ENCODE assay signal across 1 cellular context in the genomic region with DNA sequence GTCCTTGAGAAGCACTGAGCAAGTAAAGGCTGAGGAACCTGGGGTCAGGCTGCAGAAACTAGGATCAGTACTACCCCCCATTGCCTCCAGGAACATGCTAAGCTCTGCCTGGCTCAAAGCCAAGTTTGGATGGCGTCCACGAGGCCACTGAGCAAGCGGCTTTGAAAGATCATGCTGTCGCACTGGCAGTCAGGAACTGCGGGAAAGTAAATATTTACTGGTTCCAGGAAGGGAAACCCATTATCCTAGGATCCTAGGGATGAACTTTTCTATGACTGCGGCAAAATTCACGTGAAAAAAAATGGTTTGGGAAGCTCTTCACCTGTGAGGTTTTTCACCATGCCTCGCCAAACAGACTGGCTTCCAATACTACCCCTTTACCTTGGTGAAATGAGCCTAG.
TF ChIP-seq lines count a peak whose summit lies in the region.

No MANE protein-coding gene starts in this region.

TF ChIP-seq in SK-N-SH treated with all-trans-retinoic acid at 6 μM for 48 hours, 23 proteins besides CTCF, POLR2A, EP300 and RAD21 (continued from another document):
- TF ChIP-seq ZFP30 (CRISPR knock-in tag; IDR thresholded peaks at IDR 0.05) (no peak), ZNF70 (CRISPR knock-in tag; IDR thresholded peaks at IDR 0.05) (no peak), PPARA (CRISPR knock-in tag; IDR thresholded peaks at IDR 0.05; ENCODE audit: borderline replicate concordance) (no peak), ZNF8 (CRISPR knock-in tag; IDR thresholded peaks at IDR 0.05) (no peak), TOX (CRISPR knock-in tag; IDR thresholded peaks at IDR 0.05; ENCODE audit: borderline replicate concordance) (no peak), ARNTL (CRISPR knock-in tag; IDR thresholded peaks at IDR 0.05; ENCODE audit: borderline replicate concordance, low read depth) (no peak)
- TF ChIP-seq, protein P1, sequence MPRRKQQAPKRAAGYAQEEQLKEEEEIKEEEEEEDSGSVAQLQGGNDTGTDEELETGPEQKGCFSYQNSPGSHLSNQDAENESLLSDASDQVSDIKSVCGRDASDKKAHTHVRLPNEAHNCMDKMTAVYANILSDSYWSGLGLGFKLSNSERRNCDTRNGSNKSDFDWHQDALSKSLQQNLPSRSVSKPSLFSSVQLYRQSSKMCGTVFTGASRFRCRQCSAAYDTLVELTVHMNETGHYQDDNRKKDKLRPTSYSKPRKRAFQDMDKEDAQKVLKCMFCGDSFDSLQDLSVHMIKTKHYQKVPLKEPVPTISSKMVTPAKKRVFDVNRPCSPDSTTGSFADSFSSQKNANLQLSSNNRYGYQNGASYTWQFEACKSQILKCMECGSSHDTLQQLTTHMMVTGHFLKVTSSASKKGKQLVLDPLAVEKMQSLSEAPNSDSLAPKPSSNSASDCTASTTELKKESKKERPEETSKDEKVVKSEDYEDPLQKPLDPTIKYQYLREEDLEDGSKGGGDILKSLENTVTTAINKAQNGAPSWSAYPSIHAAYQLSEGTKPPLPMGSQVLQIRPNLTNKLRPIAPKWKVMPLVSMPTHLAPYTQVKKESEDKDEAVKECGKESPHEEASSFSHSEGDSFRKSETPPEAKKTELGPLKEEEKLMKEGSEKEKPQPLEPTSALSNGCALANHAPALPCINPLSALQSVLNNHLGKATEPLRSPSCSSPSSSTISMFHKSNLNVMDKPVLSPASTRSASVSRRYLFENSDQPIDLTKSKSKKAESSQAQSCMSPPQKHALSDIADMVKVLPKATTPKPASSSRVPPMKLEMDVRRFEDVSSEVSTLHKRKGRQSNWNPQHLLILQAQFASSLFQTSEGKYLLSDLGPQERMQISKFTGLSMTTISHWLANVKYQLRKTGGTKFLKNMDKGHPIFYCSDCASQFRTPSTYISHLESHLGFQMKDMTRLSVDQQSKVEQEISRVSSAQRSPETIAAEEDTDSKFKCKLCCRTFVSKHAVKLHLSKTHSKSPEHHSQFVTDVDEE (CRISPR knock-in tag; IDR thresholded peaks at IDR 0.05), result no peak
- TF ChIP-seq, protein P2, sequence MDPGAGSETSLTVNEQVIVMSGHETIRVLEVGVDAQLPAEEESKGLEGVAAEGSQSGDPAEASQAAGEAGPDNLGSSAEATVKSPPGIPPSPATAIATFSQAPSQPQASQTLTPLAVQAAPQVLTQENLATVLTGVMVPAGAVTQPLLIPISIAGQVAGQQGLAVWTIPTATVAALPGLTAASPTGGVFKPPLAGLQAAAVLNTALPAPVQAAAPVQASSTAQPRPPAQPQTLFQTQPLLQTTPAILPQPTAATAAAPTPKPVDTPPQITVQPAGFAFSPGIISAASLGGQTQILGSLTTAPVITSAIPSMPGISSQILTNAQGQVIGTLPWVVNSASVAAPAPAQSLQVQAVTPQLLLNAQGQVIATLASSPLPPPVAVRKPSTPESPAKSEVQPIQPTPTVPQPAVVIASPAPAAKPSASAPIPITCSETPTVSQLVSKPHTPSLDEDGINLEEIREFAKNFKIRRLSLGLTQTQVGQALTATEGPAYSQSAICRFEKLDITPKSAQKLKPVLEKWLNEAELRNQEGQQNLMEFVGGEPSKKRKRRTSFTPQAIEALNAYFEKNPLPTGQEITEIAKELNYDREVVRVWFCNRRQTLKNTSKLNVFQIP (CRISPR knock-in tag; IDR thresholded peaks at IDR 0.05; ENCODE audit: borderline replicate concordance, low read depth), result no peak
TF ChIP-seq in SK-N-SH treated with all-trans-retinoic acid at 6 μM for 48 hours: peak in this region for 0.
